Comparison of ENCODE assay signal across 9 cellular contexts in genomic region chr20:44990425-44990824, GRCh38. TPM values are rescaled to one million over a fixed set of nuclear protein-coding genes. Genes with fewer than 3 reads are reported as not detected.
DNase-seq lines count a peak whose midpoint lies in the region; ATAC-seq and TF ChIP-seq lines count a peak whose summit lies in the region.
"Had no signal": no experiment of that assay in that cellular context is flagged by ENCODE, and none has a peak within 500 bp of the region (broad histone marks: within the 10 kb centered on the region; RNA-seq: fewer than 3 reads in every experiment).

No MANE protein-coding gene starts in this region.

- H3K36me3 Mint-ChIP-seq in H9 (ENCODE audit: insufficient read depth in 1 of 3, low read depth in 3 of 3) (peaks cover 4 to 40% (median 21%) of the 10 kb centered on the region in 3 experiments; a peak in 6 of 7 replicates), Calu3 (ENCODE audit: insufficient read depth, unreplicated experiment) (peaks cover 8% of the 10 kb centered on the region)

- no peak for TF ChIP-seq EP300 in gastroesophageal sphincter (IDR thresholded peaks at IDR 0.05)

- no peak overlapping the region for H2AK5ac ChIP-seq in H9 (ENCODE audit: insufficient read length, low read length)

- no peak overlapping the region for H4K8ac ChIP-seq in H9 (replicated peaks; ENCODE audit: insufficient read length, low read depth, low read length)

- no CpG with 5 or more reads among the region's 3 CpGs for WGBS in H9 (ENCODE audit: extremely low coverage, insufficient read length, low lambda C conversion rate)
- whole genome bisulfite sequencing in gastroesophageal sphincter (ENCODE audit: low coverage in 1 of 2), 2 donors: 29 to 59% methylated on average over 3 of the region's 3 CpGs

- no peak overlapping the region for H3K18ac ChIP-seq in H9 (ENCODE audit: insufficient read length, low read depth, low read length)

- H2BK15ac ChIP-seq in H9 (ENCODE audit: low read depth, low read length): no peak overlapping the region

- no peak overlapping the region for H3K23ac ChIP-seq in H9 (ENCODE audit: insufficient read length, low read depth, low read length)

- H3K4ac ChIP-seq in H9 (ENCODE audit: low read depth, low read length): no peak overlapping the region

- DNase-seq in H9: no peak
- peak; percentile 16 to 39 for DNase-seq in activated CD4-positive, alpha-beta T cell treated with anti-CD3 and anti-CD28 coated beads for 4 hours
- DNase-seq in stimulated activated CD8-positive, alpha-beta memory T cell treated with anti-CD3 and anti-CD28 coated beads, Interleukin-4, amount 100 ng/mL, for 48 hours: peak; percentile 73
- DNase-seq in Calu3: no peak
- DNase-seq in SW480 (ENCODE audit: low spot score): no peak
- DNase-seq in LoVo (ENCODE audit: low spot score): no peak
- DNase-seq: central memory CD4-positive, alpha-beta T cell had no signal

- H2BK120ac ChIP-seq in H9 (ENCODE audit: low read depth, low read length, poor library complexity, severe bottlenecking): no peak overlapping the region

- no peak overlapping the region for H3K4me2 ChIP-seq in H9 (ENCODE audit: insufficient read depth, insufficient read length, low read length)

- no peaks in the 10 kb centered on the region for H3K79me2 ChIP-seq in H9 (ENCODE audit: insufficient read depth, low read length)

- TF ChIP-seq POLR2A in gastroesophageal sphincter (IDR thresholded peaks at IDR 0.05): no peak

- no TSS peak for BruUV-seq in Calu3 (replicated peaks; lab: Mats Ljungman, UMichigan)

- H3K4me1 Mint-ChIP-seq in H9: peaks cover 3 to 17% of the 10 kb centered on the region in 2 experiments
- no peaks in the 10 kb centered on the region for H3K4me1 Mint-ChIP-seq in Calu3 (ENCODE audit: low read depth, unreplicated experiment)

- no peaks in the 10 kb centered on the region for H3K9me3 Mint-ChIP-seq in H9
- no peaks in the 10 kb centered on the region for H3K9me3 Mint-ChIP-seq in Calu3 (ENCODE audit: low read depth, unreplicated experiment)

- H4K91ac ChIP-seq in H9 (ENCODE audit: insufficient read length, low read depth, low read length): no peak overlapping the region

- H3K9me3 ChIP-seq in H9 (ENCODE audit: control insufficient read depth, low read depth, low read length) (no peaks in the 10 kb centered on the region), gastroesophageal sphincter (no peaks in the 10 kb centered on the region)

- no peaks in the 10 kb centered on the region for H3K23me2 ChIP-seq in H9 (ENCODE audit: insufficient read length, low read depth, low read length, poor library complexity, severe bottlenecking)

- H3K4me3 Mint-ChIP-seq in H9: no peak overlapping the region
- H3K4me3 Mint-ChIP-seq in Calu3 (ENCODE audit: low read depth, unreplicated experiment): no peak overlapping the region

- no peak overlapping the region for H2AFZ ChIP-seq in H9 (ENCODE audit: low read length)

- no peak overlapping the region for H3T11ph ChIP-seq in H9 (ENCODE audit: low read length)

- no peak overlapping the region for H3K9ac ChIP-seq in H9 (ENCODE audit: extremely low read depth, insufficient read length, low read length)

- H3K27ac Mint-ChIP-seq in H9 (peak overlapping the region in 2 of 3 experiments; percentile 38 to 89; a peak in 4 of 7 replicates), Calu3 (ENCODE audit: unreplicated experiment) (no peak overlapping the region)

- intact Hi-C loops in Calu3 (cut with micrococcal nuclease; ENCODE audit: unreplicated experiment): no loop called here

- no peaks in the 10 kb centered on the region for H3K27me3 ChIP-seq in H9 (ENCODE audit: insufficient read depth, low read length)
- H3K27me3 ChIP-seq in gastroesophageal sphincter: no peaks in the 10 kb centered on the region

- no peaks in the 10 kb centered on the region for H3K79me1 ChIP-seq in H9 (ENCODE audit: insufficient read depth, low read depth, low read length, poor library complexity, severe bottlenecking)

- CTCF ChIA-PET in Calu3 (lab: Charles Lee): no interaction called here

- H2BK5ac ChIP-seq in H9 (ENCODE audit: insufficient read length, low read length): no peak overlapping the region

- H3K36me3 ChIP-seq in gastroesophageal sphincter: peaks cover 0 to 35% of the 10 kb centered on the region in 2 donors

- no peak overlapping the region for H2BK12ac ChIP-seq in H9 (ENCODE audit: insufficient read length, low read depth, low read length)

- H4K5ac ChIP-seq in H9 (ENCODE audit: insufficient read length, low read depth, low read length): no peak overlapping the region

- H2BK20ac ChIP-seq in H9 (ENCODE audit: low read depth, low read length, poor library complexity, severe bottlenecking): no peak overlapping the region

- H3K4me3 ChIP-seq in gastroesophageal sphincter: peak overlapping the region in 1 of 2 donors; percentile 1

- H3K56ac ChIP-seq in H9 (ENCODE audit: insufficient read length, low read depth, low read length): no peak overlapping the region

- H4K20me1 ChIP-seq in H9 (ENCODE audit: control insufficient read depth, insufficient read depth, insufficient read length): no peaks in the 10 kb centered on the region

- TF ChIP-seq CTCF in H9 (conservative IDR thresholded peaks at IDR 0.05): no peak
- no peak for TF ChIP-seq CTCF in gastroesophageal sphincter (IDR thresholded peaks at IDR 0.05)
- TF ChIP-seq CTCF in Calu3 (IDR thresholded peaks at IDR 0.05; ENCODE audit: unreplicated experiment): no peak

- H3K4me1 ChIP-seq in H9 (ENCODE audit: insufficient read depth, low read length) (no peaks in the 10 kb centered on the region), gastroesophageal sphincter (peaks cover 0 to 34% (median 8%) of the 10 kb centered on the region in 3 donors)

- H3K27ac ChIP-seq in H9 (ENCODE audit: insufficient read length, low read depth, low read length) (no peak overlapping the region), gastroesophageal sphincter (peak overlapping the region; percentile 55 to 62 (median 59))

- no peak overlapping the region for H3K14ac ChIP-seq in H9 (ENCODE audit: insufficient read depth, low read length)

- H3K27me3 Mint-ChIP-seq in H9 (ENCODE audit: low read depth) (no peaks in the 10 kb centered on the region), Calu3 (ENCODE audit: unreplicated experiment) (no peaks in the 10 kb centered on the region)

- ATAC-seq in gastroesophageal sphincter (no peak), GM19455 (IDR thresholded peaks at IDR 0.05; ENCODE audit: unreplicated experiment) (no peak)

RNA-seq across cellular contexts. Expression of gene STK4, which starts 24.1 kb away (rescaled TPM):
- total RNA-seq in H9 (2021): 41.3 and 43.0 TPM in 2 replicates
- total RNA-seq in gastroesophageal sphincter: 10 to 100 TPM; 26.9 to 33.5 (median 28.8) TPM
- 53.1 and 58.3 TPM in 2 replicates for total RNA-seq in Calu3 (2022)

RNA-seq across cellular contexts. Expression of gene TOMM34, which starts 30.2 kb away (rescaled TPM):
- total RNA-seq in H9 (2021): 37.5 and 40.1 TPM in 2 replicates
- 10 to 100 TPM in 3 of 4 donors, 1 to 10 TPM in 1; 6.8 to 16.5 (median 13.8) TPM for total RNA-seq in gastroesophageal sphincter
- 61.1 TPM in 2 replicates for total RNA-seq in Calu3 (2022)

Comparison
In these comparisons a context has a peak if more than half of its experiments do, and no peak if none do; other contexts are left out.
1. DNase-seq: peak in activated CD4-positive, alpha-beta T cell treated with anti-CD3 and anti-CD28 coated beads for 4 hours (2 of 2) and stimulated activated CD8-positive, alpha-beta memory T cell treated with anti-CD3 and anti-CD28 coated beads, Interleukin-4, amount 100 ng/mL, for 48 hours (single experiment); none in H9 (single experiment), Calu3 (single experiment), SW480 (single experiment) and LoVo (single experiment).